ENCODE assay signal across 22 cellular contexts in genomic region chr9:85505612-85506011, GRCh38.
DNase-seq lines count a peak whose midpoint lies in the region; ATAC-seq, FAIRE-seq and TF ChIP-seq lines count a peak whose summit lies in the region.
"Had no signal": no experiment of that assay in that cellular context is flagged by ENCODE, and none has a peak within 500 bp of the region (broad histone marks: within the 10 kb centered on the region; RNA-seq: fewer than 3 reads in every experiment).

No MANE protein-coding gene starts in this region.

- no peak overlapping the region for H2BK12ac ChIP-seq in neuronal stem cell (ENCODE audit: low read length)

- no peaks in the 10 kb centered on the region for H3K36me3 Mint-ChIP-seq in GM23338 (ENCODE audit: low read depth)
- H3K36me3 Mint-ChIP-seq in astrocyte (ENCODE audit: low read depth, unreplicated experiment) = no peaks in the 10 kb centered on the region
- no peaks in the 10 kb centered on the region for H3K36me3 Mint-ChIP-seq in neural progenitor cell
- H3K36me3 Mint-ChIP-seq: CD8-positive, alpha-beta T cell had no signal

- H2AK5ac ChIP-seq in neuronal stem cell (ENCODE audit: low read depth, low read length) = no peak overlapping the region

- no peak overlapping the region for H3K27ac ChIP-seq in GM23338 (ENCODE audit: low read depth)
- no peak overlapping the region for H3K27ac ChIP-seq in astrocyte (ENCODE audit: low read depth, low read length)
- no peak overlapping the region for H3K27ac ChIP-seq in neuronal stem cell (replicated peaks; ENCODE audit: low read length)
- no peak overlapping the region for H3K27ac ChIP-seq in neural progenitor cell
- H3K27ac ChIP-seq: 22Rv1; A549; BLaER1 treated with 17β-estradiol and CSF1 and Interleukin-3, amounts not matched to agents 10 nM and 100 nM; C4-2B had no signal

- no peaks in the 10 kb centered on the region for H3K27me3 ChIP-seq in GM23338 (ENCODE audit: insufficient read depth)
- no peaks in the 10 kb centered on the region for H3K27me3 ChIP-seq in astrocyte (ENCODE audit: insufficient read depth, low read length)
- H3K27me3 ChIP-seq in neuronal stem cell (ENCODE audit: control insufficient read depth in 3 of 3, insufficient read depth in 3 of 3, low read depth in 1 of 3, low read length in 3 of 3) = peaks cover 0 to 4% (median 0%) of the 10 kb centered on the region in 3 experiments
- no peaks in the 10 kb centered on the region for H3K27me3 ChIP-seq in neural progenitor cell
- H3K27me3 ChIP-seq: BLaER1 treated with 17β-estradiol and CSF1 and Interleukin-3, amounts not matched to agents 10 nM and 100 nM had no signal

- H3K79me2 ChIP-seq in GM23338 (replicated peaks; ENCODE audit: insufficient read depth) (no peaks in the 10 kb centered on the region), astrocyte (ENCODE audit: insufficient read depth, low read length) (no peaks in the 10 kb centered on the region), neural progenitor cell (ENCODE audit: low read depth) (no peaks in the 10 kb centered on the region)

- no peak overlapping the region for H2BK5ac ChIP-seq in neuronal stem cell (ENCODE audit: low read length)

- no peak for DNase-seq in GM23338 (ENCODE audit: low spot score)
- no peak for DNase-seq in astrocyte (ENCODE audit: low read depth)
- DNase-seq in neuronal stem cell (ENCODE audit: low spot score) = no peak
- DNase-seq in neural progenitor cell (ENCODE audit: low spot score) = no peak
- no peak for DNase-seq in OCI-M1 (lab: John Stamatoyannopoulos, UW)
- DNase-seq in OCI-M2 (lab: John Stamatoyannopoulos, UW; ENCODE audit: unreplicated experiment) = no peak
- DNase-seq: AML-193; Caco-2; Calu3; CD4-positive, alpha-beta T cell; DMS79 treated with DMSO at 0.1 percent for 48 hours; GF-D8 had no signal

- no peaks in the 10 kb centered on the region for H3K36me3 ChIP-seq in GM23338 (ENCODE audit: insufficient read depth)
- H3K36me3 ChIP-seq in astrocyte (ENCODE audit: insufficient read depth, low read length) = no peaks in the 10 kb centered on the region
- H3K36me3 ChIP-seq in neuronal stem cell (replicated peaks in 1 of 2; ENCODE audit: control insufficient read depth in 2 of 2, insufficient read depth in 2 of 2, low read length in 2 of 2) = no peaks in the 10 kb centered on the region
- no peaks in the 10 kb centered on the region for H3K36me3 ChIP-seq in neural progenitor cell
- H3K36me3 ChIP-seq: BLaER1 treated with 17β-estradiol and CSF1 and Interleukin-3, amounts not matched to agents 10 nM and 100 nM had no signal

- no peak overlapping the region for H3K27ac Mint-ChIP-seq in GM23338
- H3K27ac Mint-ChIP-seq in astrocyte (ENCODE audit: unreplicated experiment) = peak overlapping the region; percentile 66
- H3K27ac Mint-ChIP-seq in neural progenitor cell = no peak overlapping the region
- H3K27ac Mint-ChIP-seq: B cell; CD4-positive, alpha-beta T cell; CD8-positive, alpha-beta T cell had no signal

- H3K9me3 Mint-ChIP-seq in GM23338 (no peaks in the 10 kb centered on the region), astrocyte (ENCODE audit: unreplicated experiment) (peaks cover 3% of the 10 kb centered on the region), neural progenitor cell (peaks cover 2% of the 10 kb centered on the region)
- H3K9me3 Mint-ChIP-seq: CD4-positive, alpha-beta T cell; CD8-positive, alpha-beta T cell had no signal

- no peak overlapping the region for H3K4ac ChIP-seq in neuronal stem cell (ENCODE audit: low read length)

- H4K91ac ChIP-seq in neuronal stem cell (ENCODE audit: low read depth, low read length, poor library complexity) = no peak overlapping the region

- no CpG with 5 or more reads among the region's 7 CpGs for WGBS in neuronal stem cell (ENCODE audit: extremely low coverage in 2 of 2, insufficient read length in 2 of 2, insufficient replicate concordance in 1 of 2), 2 donors

- peaks cover 2% of the 10 kb centered on the region for H3K27me3 Mint-ChIP-seq in GM23338 (ENCODE audit: insufficient read depth, low read depth, poor library complexity)
- peaks cover 29% of the 10 kb centered on the region for H3K27me3 Mint-ChIP-seq in astrocyte (ENCODE audit: low read depth, unreplicated experiment)
- peaks cover 2% of the 10 kb centered on the region for H3K27me3 Mint-ChIP-seq in neural progenitor cell (ENCODE audit: insufficient read depth, low read depth)

- H3K9ac ChIP-seq in astrocyte (ENCODE audit: low read length) (no peak overlapping the region), neuronal stem cell (ENCODE audit: low read depth, low read length, poor library complexity) (no peak overlapping the region), neural progenitor cell (no peak overlapping the region)
- H3K9ac ChIP-seq: BLaER1 treated with 17β-estradiol and CSF1 and Interleukin-3, amounts not matched to agents 10 nM and 100 nM had no signal

- H2BK120ac ChIP-seq in neuronal stem cell (ENCODE audit: low read depth, low read length) = no peak overlapping the region

- no peak overlapping the region for H4K8ac ChIP-seq in neuronal stem cell (ENCODE audit: low read depth, low read length)

- H3K4me3 Mint-ChIP-seq in GM23338 = no peak overlapping the region
- no peak overlapping the region for H3K4me3 Mint-ChIP-seq in astrocyte (ENCODE audit: unreplicated experiment)
- H3K4me3 Mint-ChIP-seq in neural progenitor cell = no peak overlapping the region
- H3K4me3 Mint-ChIP-seq: B cell; CD4-positive, alpha-beta T cell; CD8-positive, alpha-beta T cell had no signal

- 0 out of 2 replicates have a peak overlapping the region, but pooled peaks have one; percentile 18 for H2AFZ ChIP-seq in GM23338
- H2AFZ ChIP-seq in astrocyte (ENCODE audit: low read depth, low read length) = no peak overlapping the region
- no peak overlapping the region for H2AFZ ChIP-seq in neuronal stem cell (ENCODE audit: low read length)
- H2AFZ ChIP-seq in neural progenitor cell (replicated peaks) = no peak overlapping the region

- no peaks in the 10 kb centered on the region for H3K4me1 Mint-ChIP-seq in GM23338
- no peaks in the 10 kb centered on the region for H3K4me1 Mint-ChIP-seq in astrocyte (ENCODE audit: low read depth, unreplicated experiment)
- H3K4me1 Mint-ChIP-seq in neural progenitor cell = peaks cover 7% of the 10 kb centered on the region
- H3K4me1 Mint-ChIP-seq: B cell had no signal

- H3F3A ChIP-seq in GM23338 (replicated peaks; ENCODE audit: low read depth) (no peaks in the 10 kb centered on the region), neural progenitor cell (ENCODE audit: low read depth) (peaks cover 4% of the 10 kb centered on the region)

- no peak overlapping the region for H3K4me2 ChIP-seq in GM23338
- H3K4me2 ChIP-seq in astrocyte (ENCODE audit: low read length) = no peak overlapping the region
- no peak overlapping the region for H3K4me2 ChIP-seq in neuronal stem cell (ENCODE audit: insufficient read depth, low read length, poor library complexity, severe bottlenecking)
- H3K4me2 ChIP-seq in neural progenitor cell = no peak overlapping the region
- H3K4me2 ChIP-seq: A549; BLaER1 treated with 17β-estradiol and CSF1 and Interleukin-3, amounts not matched to agents 10 nM and 100 nM had no signal

- H3K4me3 ChIP-seq in GM23338 (no peak overlapping the region), astrocyte (ENCODE audit: insufficient read depth, low read depth, low read length) (no peak overlapping the region), neuronal stem cell (ENCODE audit: low read length in 2 of 2) (no peak overlapping the region), neural progenitor cell (no peak overlapping the region)
- H3K4me3 ChIP-seq: A549; BLaER1 treated with 17β-estradiol and CSF1 and Interleukin-3, amounts not matched to agents 10 nM and 100 nM had no signal

- peak overlapping the region; percentile 48 for H3K18ac ChIP-seq in neuronal stem cell (ENCODE audit: low read length)

- H3K9me3 ChIP-seq in astrocyte (ENCODE audit: insufficient read depth, low read depth, low read length) (no peaks in the 10 kb centered on the region), neuronal stem cell (replicated peaks in 1 of 2; ENCODE audit: control insufficient read depth in 2 of 2, insufficient read depth in 1 of 2, low read depth in 1 of 2, low read length in 2 of 2) (no peaks in the 10 kb centered on the region), neural progenitor cell (ENCODE audit: low read depth) (no peaks in the 10 kb centered on the region)
- H3K9me3 ChIP-seq: A549, Caco-2 had no signal

- H3K14ac ChIP-seq in neuronal stem cell (ENCODE audit: low read length) = no peak overlapping the region

- H3K23ac ChIP-seq in neuronal stem cell (ENCODE audit: low read depth, low read length, poor library complexity) = peak overlapping the region; percentile 53

- FAIRE-seq in astrocyte (lab: Jason Lieb, UNC) = no peak
- FAIRE-seq: A549, D721Med, G401.6, GM12891, GM19239 had no signal

- no peaks in the 10 kb centered on the region for H3K79me1 ChIP-seq in neuronal stem cell (ENCODE audit: low read depth, low read length)

- H4K20me1 ChIP-seq in GM23338 (replicated peaks; ENCODE audit: insufficient read depth) (no peaks in the 10 kb centered on the region; the same call in 1 of the 2 replicates), astrocyte (ENCODE audit: insufficient read depth, low read length) (no peaks in the 10 kb centered on the region), neural progenitor cell (ENCODE audit: low read depth) (no peaks in the 10 kb centered on the region)
- H4K20me1 ChIP-seq: BLaER1 treated with 17β-estradiol and CSF1 and Interleukin-3, amounts not matched to agents 10 nM and 100 nM had no signal

- ATAC-seq in GM23338 = no peak
- ATAC-seq: A549; CD8-positive, alpha-beta T cell had no signal

- TF ChIP-seq CTCF in GM23338 (conservative IDR thresholded peaks at IDR 0.05; ENCODE audit: low read depth in 2 of 2) (no peak), astrocyte (IDR thresholded peaks at IDR 0.05; ENCODE audit: insufficient read depth, low read depth, low read length) (no peak), neural progenitor cell (IDR thresholded peaks at IDR 0.05) (no peak)

- H3K4me1 ChIP-seq in GM23338 (ENCODE audit: insufficient read depth) (no peaks in the 10 kb centered on the region), astrocyte (ENCODE audit: insufficient read depth, low read length) (no peaks in the 10 kb centered on the region), neuronal stem cell (ENCODE audit: control insufficient read depth in 2 of 2, insufficient read depth in 1 of 2, low read depth in 1 of 2, low read length in 2 of 2) (no peaks in the 10 kb centered on the region), neural progenitor cell (peaks cover 7% of the 10 kb centered on the region)
- H3K4me1 ChIP-seq: A549; BLaER1 treated with 17β-estradiol and CSF1 and Interleukin-3, amounts not matched to agents 10 nM and 100 nM; Caco-2 had no signal

- 0 out of 2 replicates have a peak, but pooled peaks cover 3% of the 10 kb centered on the region for H3K9me2 ChIP-seq in GM23338 (ENCODE audit: insufficient read depth)

- no peak overlapping the region for H2BK15ac ChIP-seq in neuronal stem cell (ENCODE audit: low read length)

TF ChIP-seq in GM23338, 12 proteins besides CTCF, POLR2A, EP300 and RAD21 (continues in another document):
- TF ChIP-seq STAT1 (IDR thresholded peaks at IDR 0.05; ENCODE audit: unreplicated experiment) = no peak
- no peak for TF ChIP-seq NANOG (IDR thresholded peaks at IDR 0.05; ENCODE audit: borderline replicate concordance)
- TF ChIP-seq EZH2phosphoT487 (IDR thresholded peaks at IDR 0.05; ENCODE audit: unreplicated experiment) = no peak
- TF ChIP-seq JUNB (IDR thresholded peaks at IDR 0.05; ENCODE audit: unreplicated experiment) = no peak
